22 cellular contexts compared by ENCODE assay signal in the genomic region with DNA sequence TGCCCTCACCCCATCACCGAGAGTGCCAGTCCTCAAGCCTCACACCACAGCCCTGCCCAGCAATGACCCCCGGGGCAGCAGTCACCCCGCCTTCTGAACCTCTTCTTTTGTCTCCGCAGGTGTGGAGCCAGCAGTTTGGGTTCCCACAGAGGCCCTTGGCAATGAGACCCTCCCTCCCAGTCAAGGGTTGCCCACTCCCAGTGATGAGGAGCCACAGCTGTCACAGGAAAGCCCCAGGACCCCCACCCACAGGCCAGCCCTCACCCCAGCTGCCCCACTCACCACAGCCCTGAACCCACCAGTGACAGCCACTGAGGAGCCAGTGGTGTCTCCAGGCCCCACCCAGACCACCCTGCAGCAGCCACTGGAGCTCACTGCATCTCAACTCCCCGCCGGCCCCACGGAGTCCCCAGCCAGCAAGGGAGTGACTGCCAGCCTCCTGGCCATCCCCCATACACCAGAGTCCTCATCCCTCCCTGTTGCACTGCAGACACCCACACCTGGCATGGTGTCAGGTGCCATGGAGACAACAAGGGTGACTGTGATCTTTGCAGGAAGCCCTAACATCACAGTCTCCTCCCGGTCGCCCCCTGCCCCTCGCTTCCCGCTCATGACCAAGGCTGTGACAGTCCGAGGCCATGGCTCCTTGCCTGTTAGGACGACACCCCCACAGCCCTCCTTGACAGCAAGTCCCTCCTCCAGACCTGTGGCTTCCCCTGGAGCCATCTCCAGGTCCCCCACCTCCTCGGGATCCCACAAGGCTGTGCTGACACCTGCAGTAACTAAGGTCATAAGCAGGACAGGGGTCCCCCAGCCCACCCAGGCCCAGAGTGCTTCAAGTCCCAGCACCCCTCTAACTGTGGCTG.
"Had no signal": no experiment of that assay in that cellular context is flagged by ENCODE, and none has a peak within 500 bp of the region (broad histone marks: within the 10 kb centered on the region; RNA-seq: fewer than 3 reads in every experiment).

No MANE protein-coding gene starts in this region.

- H3K4me1 ChIP-seq: psoas muscle, right lobe of liver, SJSA1, testis, upper lobe of left lung had no signal

- H3K4me3 ChIP-seq: dorsolateral prefrontal cortex, left ventricle myocardium inferior, ovary, psoas muscle, right lobe of liver, SJSA1, smooth muscle cell, testis, upper lobe of left lung had no signal

- H3K36me3 ChIP-seq: left ventricle myocardium inferior, ovary, right lobe of liver, SJSA1, upper lobe of left lung had no signal

- DNase-seq: activated CD4-positive, alpha-beta T cell treated with anti-CD3 and anti-CD28 coated beads for 36 hours; activated naive CD4-positive, alpha-beta T cell; activated T-cell treated with anti-CD3 and anti-CD28 coated beads for 4 hours; anterior cingulate cortex; caudate nucleus; endodermal cell; foreskin melanocyte; hippocampal formation; left ventricle myocardium inferior; naive B cell; ovary; right lobe of liver; stimulated activated CD4-positive, alpha-beta T cell treated with anti-CD3 and anti-CD28 coated beads, Interleukin-4, amount 100 ng/mL, for 24 hours; SW 1271; testis had no signal

- H3K27me3 ChIP-seq: dorsolateral prefrontal cortex, ovary, right lobe of liver, testis, upper lobe of left lung had no signal

- ATAC-seq: activated CD4-positive, alpha-beta T cell treated with anti-CD3 and anti-CD28 coated beads for 36 hours; psoas muscle; right lobe of liver; stimulated activated memory B cell treated with anti-CD40 and anti-IgM and Interleukin-4, amounts not matched to agents 10 μg/mL and 1 μg/mL and 100 μg/mL, for 72 hours had no signal

- H3K27ac ChIP-seq: dorsolateral prefrontal cortex, epithelial cell of prostate, left ventricle myocardium inferior, ovary, psoas muscle, right lobe of liver, SJSA1, testis, upper lobe of left lung had no signal

- H3K9me3 ChIP-seq: left ventricle myocardium inferior, ovary, psoas muscle, right lobe of liver, SJSA1, testis, upper lobe of left lung had no signal
